9 cellular contexts compared by ENCODE assay signal in the genomic region with DNA sequence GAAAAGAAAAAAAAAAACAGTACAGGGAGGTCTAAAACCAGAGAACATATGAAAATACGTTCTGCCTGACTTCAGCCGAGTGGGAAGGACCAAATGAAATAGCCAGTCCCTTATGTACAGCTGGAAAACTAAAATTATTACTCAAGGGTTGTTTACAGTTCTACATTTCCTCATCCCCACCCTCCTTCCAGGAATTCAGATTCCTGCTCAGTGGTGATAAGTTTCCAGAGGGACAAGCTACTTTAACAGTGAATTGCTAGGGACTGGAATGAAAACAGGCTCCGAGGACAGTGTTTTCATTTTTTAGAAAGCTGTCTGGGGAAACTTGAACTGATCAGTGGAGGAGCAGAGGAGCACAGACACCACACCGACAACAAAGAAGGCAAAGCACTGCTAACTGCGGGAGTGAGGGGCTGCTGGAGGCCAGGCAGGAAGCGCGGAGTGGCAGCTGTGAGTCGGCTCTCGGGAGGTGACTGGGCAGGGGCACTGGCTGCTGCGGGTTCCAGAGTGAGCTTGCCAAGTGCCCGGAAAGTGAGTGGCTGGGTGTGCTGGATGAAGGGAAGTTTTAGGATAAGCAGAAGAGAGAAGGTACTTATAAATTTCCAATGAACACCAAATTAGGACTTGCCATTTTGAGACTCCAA.
A peak's percentile ranks its signal among the peaks of the same experiment; 100 is the strongest.
DNase-seq lines count a peak whose midpoint lies in the region; ATAC-seq and TF ChIP-seq lines count a peak whose summit lies in the region.
"Had no signal": no experiment of that assay in that cellular context is flagged by ENCODE, and none has a peak within 500 bp of the region (broad histone marks: within the 10 kb centered on the region; RNA-seq: fewer than 3 reads in every experiment).

No MANE protein-coding gene starts in this region.

- no peak overlapping the region for H3K4me3 Mint-ChIP-seq in activated naive CD4-positive, alpha-beta T cell treated with anti-CD3 and anti-CD28 coated beads for 36 hours
- H3K4me3 Mint-ChIP-seq in naive thymus-derived CD8-positive, alpha-beta T cell, result no peak overlapping the region
- H3K4me3 Mint-ChIP-seq: naive B cell had no signal

- no peaks in the 10 kb centered on the region for H3K9me3 ChIP-seq in uterus

- peaks cover 2% of the 10 kb centered on the region for H3K4me1 Mint-ChIP-seq in activated naive CD4-positive, alpha-beta T cell treated with anti-CD3 and anti-CD28 coated beads for 36 hours (ENCODE audit: low read depth)
- H3K4me1 Mint-ChIP-seq in naive thymus-derived CD8-positive, alpha-beta T cell, result peaks cover 0 to 4% (median 3%) of the 10 kb centered on the region in 4 donors
- H3K4me1 Mint-ChIP-seq: naive B cell had no signal

- H3K27ac Mint-ChIP-seq in activated naive CD4-positive, alpha-beta T cell treated with anti-CD3 and anti-CD28 coated beads for 36 hours, result peak overlapping the region; percentile 68
- peak overlapping the region in 6 of 10 donors; percentile 21 to 67 (median 45) for H3K27ac Mint-ChIP-seq in naive thymus-derived CD8-positive, alpha-beta T cell

- intact Hi-C loops in activated naive CD4-positive, alpha-beta T cell treated with anti-CD3 and anti-CD28 coated beads for 36 hours (cut with micrococcal nuclease), result no loop called here
- intact Hi-C loops in uterus (cut with DNase I; ENCODE audit: low total_unique reads), result loop anchor here (10.0 kb wide), 1 partner anchor 365 kb away; no protein-coding TSS in a partner anchor

- peak overlapping the region in 1 of 2 donors; percentile 43 for H3K4me3 ChIP-seq in foreskin fibroblast (ENCODE audit: low read depth in 1 of 2, low read length in 2 of 2)
- H3K4me3 ChIP-seq in uterus, result peak overlapping the region; percentile 5 to 33

- no peak for TF ChIP-seq CTCF in foreskin fibroblast (IDR thresholded peaks at IDR 0.05; ENCODE audit: low read depth, low read length)
- no peak for TF ChIP-seq CTCF in uterus (IDR thresholded peaks at IDR 0.05)

- H3K4me1 ChIP-seq in uterus, result peaks cover 0 to 3% of the 10 kb centered on the region in 2 donors

- H3K36me3 Mint-ChIP-seq in activated naive CD4-positive, alpha-beta T cell treated with anti-CD3 and anti-CD28 coated beads for 36 hours (ENCODE audit: low read depth), result peaks cover 30% of the 10 kb centered on the region
- peaks cover 6 to 96% (median 31%) of the 10 kb centered on the region in 3 donors for H3K36me3 Mint-ChIP-seq in naive thymus-derived CD8-positive, alpha-beta T cell

- H3K36me3 ChIP-seq in uterus, result no peaks in the 10 kb centered on the region

- DNase-seq in activated naive CD4-positive, alpha-beta T cell treated with anti-CD3 and anti-CD28 coated beads for 36 hours, result no peak
- DNase-seq in activated naive CD4-positive, alpha-beta T cell treated with anti-CD3 and anti-CD28 coated beads, Interleukin-2, amount 50 U/mL, for 16 hours, result no peak
- DNase-seq in foreskin fibroblast (peak; percentile 25 to 50), uterus (no peak), GDM1 (lab: John Stamatoyannopoulos, UW) (no peak)
- DNase-seq in naive thymus-derived CD8-positive, alpha-beta T cell, result no peak
- DNase-seq: naive B cell had no signal

- POLR2A ChIA-PET in naive thymus-derived CD8-positive, alpha-beta T cell (lab: Charles Lee), result no interaction called here

- TF ChIP-seq POLR2A in uterus (IDR thresholded peaks at IDR 0.05), result no peak

- ATAC-seq in naive thymus-derived CD8-positive, alpha-beta T cell, result no peak
- ATAC-seq in GM21825 (IDR thresholded peaks at IDR 0.05; ENCODE audit: unreplicated experiment) (no peak), HG02981 (IDR thresholded peaks at IDR 0.05; ENCODE audit: unreplicated experiment) (no peak)

- H3K27me3 Mint-ChIP-seq in activated naive CD4-positive, alpha-beta T cell treated with anti-CD3 and anti-CD28 coated beads for 36 hours (ENCODE audit: low read depth), result no peaks in the 10 kb centered on the region
- H3K27me3 Mint-ChIP-seq in naive thymus-derived CD8-positive, alpha-beta T cell, result no peaks in the 10 kb centered on the region
- H3K27me3 Mint-ChIP-seq: naive B cell had no signal

- H3K27me3 ChIP-seq in uterus, result no peaks in the 10 kb centered on the region

- peak overlapping the region; percentile 80 to 82 for H3K27ac ChIP-seq in uterus

- H3K9me3 Mint-ChIP-seq in activated naive CD4-positive, alpha-beta T cell treated with anti-CD3 and anti-CD28 coated beads for 36 hours, result no peaks in the 10 kb centered on the region
- H3K9me3 Mint-ChIP-seq in naive thymus-derived CD8-positive, alpha-beta T cell, result no peaks in the 10 kb centered on the region
- H3K9me3 Mint-ChIP-seq: naive B cell had no signal

- CTCF ChIA-PET in activated naive CD4-positive, alpha-beta T cell treated with anti-CD3 and anti-CD28 coated beads for 36 hours (lab: Charles Lee), result interaction anchor here (0.8 kb wide), 1 partner anchor 364 kb away, joined by 3 read pairs; no protein-coding TSS in a partner anchor

Comparison
In these comparisons a context has a peak if more than half of its experiments do, and no peak if none do; other contexts are left out.
1. DNase-seq: peak in foreskin fibroblast (2 of 2); none in activated naive CD4-positive, alpha-beta T cell treated with anti-CD3 and anti-CD28 coated beads for 36 hours (single experiment), activated naive CD4-positive, alpha-beta T cell treated with anti-CD3 and anti-CD28 coated beads, Interleukin-2, amount 50 U/mL, for 16 hours (single experiment), naive thymus-derived CD8-positive, alpha-beta T cell (0 of 10), uterus (0 of 2) and GDM1 (single experiment).